Comparison of ENCODE assay signal across 15 cellular contexts in the genomic region with DNA sequence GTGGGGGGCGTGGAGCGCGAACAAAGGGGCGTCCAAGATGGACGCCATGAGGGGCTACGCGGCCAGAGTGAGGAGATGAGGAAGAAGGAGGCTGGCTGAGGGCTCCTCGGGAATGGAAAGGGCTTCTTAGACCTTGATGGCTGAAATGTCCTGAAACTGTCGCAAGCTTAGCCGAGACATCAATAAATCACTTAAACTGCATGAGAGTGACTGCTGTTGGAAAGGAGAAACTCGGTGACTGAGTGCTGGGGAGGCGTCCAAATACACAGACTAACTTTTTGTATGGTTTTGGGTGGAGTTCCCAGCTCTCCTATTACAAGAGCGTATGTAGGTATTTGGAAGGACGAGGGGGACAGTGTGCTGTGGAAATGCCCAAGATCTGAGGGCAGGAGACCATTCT. TPM values are rescaled to one million over a fixed set of nuclear protein-coding genes. Genes with fewer than 3 reads are reported as not detected.
A peak's percentile ranks its signal among the peaks of the same experiment; 100 is the strongest.
DNase-seq lines count a peak whose midpoint lies in the region; FAIRE-seq and TF ChIP-seq lines count a peak whose summit lies in the region.
"Had no signal": no experiment of that assay in that cellular context is flagged by ENCODE, and none has a peak within 500 bp of the region (broad histone marks: within the 10 kb centered on the region; RNA-seq: fewer than 3 reads in every experiment).

No MANE protein-coding gene starts in this region.

- H3K79me2 ChIP-seq in astrocyte (ENCODE audit: insufficient read depth, low read length) = peaks cover 33% of the 10 kb centered on the region

- peaks cover 5% of the 10 kb centered on the region for H3K9me3 Mint-ChIP-seq in T-helper 2 cell treated with Interferon-gamma antibody and Interleukin-4, amounts not matched to agents 5 μg/mL and 100 μg/mL, for 36 hours
- H3K9me3 Mint-ChIP-seq in HFFc6 = peaks cover 9% of the 10 kb centered on the region
- H3K9me3 Mint-ChIP-seq in astrocyte (ENCODE audit: unreplicated experiment) = peaks cover 1% of the 10 kb centered on the region
- no peaks in the 10 kb centered on the region for H3K9me3 Mint-ChIP-seq in osteocyte (ENCODE audit: unreplicated experiment)

- no peak overlapping the region for H3K9ac ChIP-seq in astrocyte (ENCODE audit: low read length)

- FAIRE-seq in astrocyte (lab: Jason Lieb, UNC) = no peak
- FAIRE-seq: A204.1, D721Med had no signal

- H3K27ac Mint-ChIP-seq in T-helper 2 cell treated with Interferon-gamma antibody and Interleukin-4, amounts not matched to agents 5 μg/mL and 100 μg/mL, for 36 hours = peak overlapping the region; percentile 63
- H3K27ac Mint-ChIP-seq in HFFc6 (peak overlapping the region; percentile 38; the same call in 1 of the 2 replicates), astrocyte (ENCODE audit: unreplicated experiment) (no peak overlapping the region), osteocyte (ENCODE audit: unreplicated experiment) (no peak overlapping the region)

- TF ChIP-seq CTCF in HFFc6 (IDR thresholded peaks at IDR 0.05) (no peak), astrocyte (IDR thresholded peaks at IDR 0.05; ENCODE audit: insufficient read depth, low read depth, low read length) (no peak), osteocyte (IDR thresholded peaks at IDR 0.05) (no peak), GM13976 (IDR thresholded peaks at IDR 0.05; ENCODE audit: borderline replicate concordance, control extremely low read depth, extremely low read depth, insufficient read depth, missing control alignments) (no peak)

- in situ Hi-C loops in GM13976 (cut with MboI; ENCODE audit: low sequenced_read_pairs, unreplicated experiment) = no loop called here

- H2AFZ ChIP-seq in astrocyte (ENCODE audit: low read depth, low read length) = no peak overlapping the region

- H3K27ac ChIP-seq in astrocyte (ENCODE audit: low read depth, low read length) = no peak overlapping the region

- H3K4me1 Mint-ChIP-seq in T-helper 2 cell treated with Interferon-gamma antibody and Interleukin-4, amounts not matched to agents 5 μg/mL and 100 μg/mL, for 36 hours (ENCODE audit: low read depth) = peaks cover 21% of the 10 kb centered on the region
- H3K4me1 Mint-ChIP-seq in HFFc6 (ENCODE audit: low read depth) (peaks cover 23% of the 10 kb centered on the region), astrocyte (ENCODE audit: low read depth, unreplicated experiment) (peaks cover 7% of the 10 kb centered on the region), osteocyte (ENCODE audit: unreplicated experiment) (peaks cover 23% of the 10 kb centered on the region)

- peaks cover 34% of the 10 kb centered on the region for H3K36me3 Mint-ChIP-seq in T-helper 2 cell treated with Interferon-gamma antibody and Interleukin-4, amounts not matched to agents 5 μg/mL and 100 μg/mL, for 36 hours (ENCODE audit: low read depth)
- H3K36me3 Mint-ChIP-seq in HFFc6 (ENCODE audit: low read depth) = peaks cover 32% of the 10 kb centered on the region
- H3K36me3 Mint-ChIP-seq in astrocyte (ENCODE audit: low read depth, unreplicated experiment) = peaks cover 19% of the 10 kb centered on the region
- peaks cover 17% of the 10 kb centered on the region for H3K36me3 Mint-ChIP-seq in osteocyte (ENCODE audit: unreplicated experiment)

- H4K20me1 ChIP-seq in astrocyte (ENCODE audit: insufficient read depth, low read length) = peaks cover 24% of the 10 kb centered on the region

- no peaks in the 10 kb centered on the region for H3K9me3 ChIP-seq in astrocyte (ENCODE audit: insufficient read depth, low read depth, low read length)
- H3K9me3 ChIP-seq: heart right ventricle had no signal

- H3K4me1 ChIP-seq in astrocyte (ENCODE audit: insufficient read depth, low read length) = peaks cover 20% of the 10 kb centered on the region

- H3K4me2 ChIP-seq in astrocyte (ENCODE audit: low read length) = no peak overlapping the region

- peaks cover 4% of the 10 kb centered on the region for H3K36me3 ChIP-seq in astrocyte (ENCODE audit: insufficient read depth, low read length)

- no peaks in the 10 kb centered on the region for H3K27me3 Mint-ChIP-seq in T-helper 2 cell treated with Interferon-gamma antibody and Interleukin-4, amounts not matched to agents 5 μg/mL and 100 μg/mL, for 36 hours (ENCODE audit: low read depth)
- peaks cover 8% of the 10 kb centered on the region for H3K27me3 Mint-ChIP-seq in HFFc6 (ENCODE audit: insufficient read depth)
- no peaks in the 10 kb centered on the region for H3K27me3 Mint-ChIP-seq in astrocyte (ENCODE audit: low read depth, unreplicated experiment)
- H3K27me3 Mint-ChIP-seq in osteocyte (ENCODE audit: unreplicated experiment) = no peaks in the 10 kb centered on the region

- no peak overlapping the region for H3K4me3 ChIP-seq in astrocyte (ENCODE audit: insufficient read depth, low read depth, low read length)

- H3K4me3 Mint-ChIP-seq in T-helper 2 cell treated with Interferon-gamma antibody and Interleukin-4, amounts not matched to agents 5 μg/mL and 100 μg/mL, for 36 hours = peak overlapping the region; percentile 63
- H3K4me3 Mint-ChIP-seq in HFFc6 (peak overlapping the region; percentile 57), astrocyte (ENCODE audit: unreplicated experiment) (peak overlapping the region; percentile 70), osteocyte (ENCODE audit: unreplicated experiment) (peak overlapping the region; percentile 42)

- DNase-seq in T-helper 2 cell treated with Interferon-gamma antibody and Interleukin-4, amounts not matched to agents 5 μg/mL and 100 μg/mL, for 36 hours (ENCODE audit: low spot score) = no peak
- DNase-seq in T-helper 2 cell (no peak), HFFc6 (no peak), astrocyte (ENCODE audit: low read depth) (no peak), osteocyte (ENCODE audit: extremely low spot score, unreplicated experiment) (no peak), GM13976 (ENCODE audit: low spot score) (no peak), SK-N-DZ (ENCODE audit: low spot score) (no peak), cerebellum (ENCODE audit: low spot score) (no peak)
- DNase-seq: activated CD4-positive, CD25-positive, alpha-beta regulatory T cell treated with anti-CD3 and anti-CD28 coated beads, Interleukin-2, amount 50 U/mL, for 72 hours; GOT3; PC-3; stimulated activated naive CD4-positive, alpha-beta T cell had no signal

- H3K27me3 ChIP-seq in astrocyte (ENCODE audit: insufficient read depth, low read length) = no peaks in the 10 kb centered on the region
- H3K27me3 ChIP-seq: heart right ventricle had no signal

RNA-seq across cellular contexts. Expression of gene GEMIN4, which starts 1.3 kb away (rescaled TPM):
- total RNA-seq in HFFc6 (2021; fragmentation: NEBNext Ultra II Directional; extraction: Animal tissue kit (Norgen Biotek cat#: 25700)) = 10 to 100 TPM; 21.0 to 27.7 (median 21.7) TPM
- total RNA-seq in astrocyte (17.3 and 18.4 TPM in 2 replicates), osteocyte (17.0 and 19.3 TPM in 2 replicates), cerebellum (10.5 TPM)
- polyA plus RNA-seq in SK-N-DZ (2014; cell fraction: cytosol; rRNA removed) = 14.3 and 19.6 TPM in 2 replicates
- 10.7 and 13.6 TPM in 2 replicates for polyA plus RNA-seq in SK-N-DZ (2014; cell fraction: nucleus; rRNA removed)

RNA-seq across cellular contexts. Expression of gene TLCD3A, which starts 21.0 kb away (rescaled TPM):
- total RNA-seq in HFFc6 (2021; fragmentation: NEBNext Ultra II Directional; extraction: Animal tissue kit (Norgen Biotek cat#: 25700)) = 10 to 100 TPM; 28.2 to 35.8 (median 34.5) TPM
- total RNA-seq in astrocyte = 25.8 and 26.6 TPM in 2 replicates
- 23.7 and 27.3 TPM in 2 replicates for total RNA-seq in osteocyte
- polyA plus RNA-seq in SK-N-DZ (2014; cell fraction: cytosol; rRNA removed) = 11.3 and 14.6 TPM in 2 replicates
- 10.8 and 18.1 TPM in 2 replicates for polyA plus RNA-seq in SK-N-DZ (2014; cell fraction: nucleus; rRNA removed)
- total RNA-seq in cerebellum = 16.2 TPM

RNA-seq across cellular contexts. Expression of gene GLOD4, which starts 28.7 kb away (rescaled TPM):
- total RNA-seq in HFFc6 (2021; fragmentation: NEBNext Ultra II Directional; extraction: Animal tissue kit (Norgen Biotek cat#: 25700)) = 10 to 100 TPM; 43.8 to 57.9 (median 48.6) TPM
- total RNA-seq in astrocyte (48.3 and 61.8 TPM in 2 replicates), osteocyte (51.3 and 63.4 TPM in 2 replicates), cerebellum (38.2 TPM)
- 187 and 222 TPM in 2 replicates for polyA plus RNA-seq in SK-N-DZ (2014; cell fraction: cytosol; rRNA removed)
- 98.0 and 116 TPM in 2 replicates for polyA plus RNA-seq in SK-N-DZ (2014; cell fraction: nucleus; rRNA removed)

RNA-seq across cellular contexts. Expression of gene MRM3, which starts 28.7 kb away (rescaled TPM):
- total RNA-seq in HFFc6 (2021; fragmentation: NEBNext Ultra II Directional; extraction: Animal tissue kit (Norgen Biotek cat#: 25700)) = 10 to 100 TPM; 10.9 to 13.4 (median 12.8) TPM
- 7.7 and 8.3 TPM in 2 replicates for total RNA-seq in astrocyte
- 10.4 and 11.6 TPM in 2 replicates for total RNA-seq in osteocyte
- polyA plus RNA-seq in SK-N-DZ (2014; cell fraction: cytosol; rRNA removed) = 27.9 and 32.4 TPM in 2 replicates
- 15.7 and 21.7 TPM in 2 replicates for polyA plus RNA-seq in SK-N-DZ (2014; cell fraction: nucleus; rRNA removed)
- 14.2 TPM for total RNA-seq in cerebellum

RNA-seq across cellular contexts. Expression of gene VPS53, which starts 38.8 kb away (rescaled TPM):
- total RNA-seq in HFFc6 (2021; fragmentation: NEBNext Ultra II Directional; extraction: Animal tissue kit (Norgen Biotek cat#: 25700)) = 10 to 100 TPM; 85.3 to 91.0 (median 87.9) TPM
- total RNA-seq in astrocyte (79.6 and 83.5 TPM in 2 replicates), osteocyte (75.5 and 76.7 TPM in 2 replicates), cerebellum (29.3 TPM)
- polyA plus RNA-seq in SK-N-DZ (2014; cell fraction: cytosol; rRNA removed) = 4.2 and 8.1 TPM in 2 replicates
- 3.5 and 13.4 TPM in 2 replicates for polyA plus RNA-seq in SK-N-DZ (2014; cell fraction: nucleus; rRNA removed)

Comparison
In these comparisons a context has a peak if more than half of its experiments do, and no peak if none do; other contexts are left out.
1. H3K27ac Mint-ChIP-seq: peak in T-helper 2 cell treated with Interferon-gamma antibody and Interleukin-4, amounts not matched to agents 5 μg/mL and 100 μg/mL, for 36 hours (single experiment) and HFFc6 (single experiment); none in astrocyte (single experiment) and osteocyte (single experiment).
2. Peak in every context shown above with its lines, with median percentiles within 50 percentile points of each other: H3K4me3 Mint-ChIP-seq.